In the genomic region with DNA sequence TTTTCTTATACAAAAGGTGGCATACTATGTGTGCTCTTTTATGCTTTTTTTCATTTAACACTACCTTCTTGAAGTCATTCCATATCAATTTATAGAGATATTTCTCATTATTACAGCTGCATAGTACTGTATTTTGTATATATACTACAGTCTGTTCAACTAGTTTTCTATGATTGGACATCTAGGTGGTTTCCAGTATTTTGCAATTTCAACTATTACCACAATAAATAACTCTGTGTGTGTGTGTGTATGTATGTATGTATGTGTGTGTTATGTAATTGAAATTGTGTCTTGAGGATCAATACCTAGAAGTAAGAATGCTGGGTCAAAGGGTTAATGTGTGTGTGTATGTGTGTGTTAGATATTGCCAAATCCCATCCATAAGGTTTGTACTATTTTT, we compare ENCODE assay signal across 15 cellular contexts. TPM values are rescaled to one million over a fixed set of nuclear protein-coding genes. Genes with fewer than 3 reads are reported as not detected.
DNase-seq lines count a peak whose midpoint lies in the region; ATAC-seq and TF ChIP-seq lines count a peak whose summit lies in the region.
"Had no signal": no experiment of that assay in that cellular context is flagged by ENCODE, and none has a peak within 500 bp of the region (broad histone marks: within the 10 kb centered on the region; RNA-seq: fewer than 3 reads in every experiment).

No MANE protein-coding gene starts in this region.

- in situ Hi-C loops in GM23248 (cut with MboI) = no loop called here

- intact Hi-C loops in CD14-positive monocyte (cut with micrococcal nuclease) = loop anchor here (10.0 kb wide), 2 partner anchors 99 to 169 kb away; no protein-coding TSS in a partner anchor

- H3K9me3 Mint-ChIP-seq in CD14-positive monocyte = no peaks in the 10 kb centered on the region
- H3K9me3 Mint-ChIP-seq in effector memory CD8-positive, alpha-beta T cell = no peaks in the 10 kb centered on the region
- H3K9me3 Mint-ChIP-seq in progenitor cell of endocrine pancreas (ENCODE audit: low read depth) = no peaks in the 10 kb centered on the region
- H3K9me3 Mint-ChIP-seq: activated naive CD8-positive, alpha-beta T cell treated with anti-CD3 and anti-CD28 coated beads for 36 hours; nephron progenitor cell had no signal

- H3K27me3 Mint-ChIP-seq in CD14-positive monocyte (ENCODE audit: low read depth in 3 of 3) = no peaks in the 10 kb centered on the region
- H3K27me3 Mint-ChIP-seq in effector memory CD8-positive, alpha-beta T cell = no peaks in the 10 kb centered on the region
- H3K27me3 Mint-ChIP-seq in progenitor cell of endocrine pancreas = no peaks in the 10 kb centered on the region
- H3K27me3 Mint-ChIP-seq: activated naive CD8-positive, alpha-beta T cell treated with anti-CD3 and anti-CD28 coated beads for 36 hours had no signal

- H3F3A ChIP-seq in GM23248 (ENCODE audit: insufficient read depth) = peaks cover 19% of the 10 kb centered on the region

- H3K9ac ChIP-seq in GM23248 = 0 out of 2 replicates have a peak overlapping the region, but pooled peaks have one; percentile 58

- peaks cover 43% of the 10 kb centered on the region for H3K4me1 ChIP-seq in GM23248 (ENCODE audit: insufficient read depth)

- no peaks in the 10 kb centered on the region for H3K9me2 ChIP-seq in GM23248 (ENCODE audit: insufficient read depth)

- H3K36me3 Mint-ChIP-seq in CD14-positive monocyte (peaks cover 32 to 40% of the 10 kb centered on the region in 2 donors), progenitor cell of endocrine pancreas (ENCODE audit: insufficient read depth) (peaks cover 2% of the 10 kb centered on the region)
- H3K36me3 Mint-ChIP-seq in effector memory CD8-positive, alpha-beta T cell (ENCODE audit: insufficient read depth) = peaks cover 19% of the 10 kb centered on the region

- DNase-seq in CD14-positive monocyte (ENCODE audit: low spot score) (no peak), GM23248 (peak; percentile 23), progenitor cell of endocrine pancreas (ENCODE audit: low spot score, unreplicated experiment) (no peak), globus pallidus (ENCODE audit: low spot score) (no peak), dermis blood vessel endothelial cell (no peak), hypothalamus (lab: John Stamatoyannopoulos, UW) (no peak)
- no peak for DNase-seq in effector memory CD8-positive, alpha-beta T cell
- DNase-seq: activated naive CD8-positive, alpha-beta T cell treated with anti-CD3 and anti-CD28 coated beads for 36 hours; MM.1S; NCI-H2029 treated with DMSO at 0.1 percent for 48 hours; NCI-H524; nephron progenitor cell had no signal

- no peak overlapping the region for H2AFZ ChIP-seq in GM23248

- H3K36me3 ChIP-seq in GM23248 (ENCODE audit: low read depth) = no peaks in the 10 kb centered on the region
- H3K36me3 ChIP-seq: gastroesophageal sphincter had no signal

- H3K27ac ChIP-seq in GM23248 = no peak overlapping the region
- H3K27ac ChIP-seq: SJSA1 had no signal

- H3K27ac Mint-ChIP-seq in CD14-positive monocyte = peak overlapping the region in 4 of 7 donors; percentile 5 to 81 (median 38)
- H3K27ac Mint-ChIP-seq in effector memory CD8-positive, alpha-beta T cell = peak overlapping the region; percentile 81 to 84
- H3K27ac Mint-ChIP-seq in progenitor cell of endocrine pancreas = peak overlapping the region; percentile 78
- H3K27ac Mint-ChIP-seq: activated naive CD8-positive, alpha-beta T cell treated with anti-CD3 and anti-CD28 coated beads for 36 hours; nephron progenitor cell had no signal

- no peak overlapping the region for H3K4me2 ChIP-seq in GM23248 (ENCODE audit: unreplicated experiment)

- H3K4me1 Mint-ChIP-seq in CD14-positive monocyte (peaks cover 68% of the 10 kb centered on the region), progenitor cell of endocrine pancreas (ENCODE audit: low read depth) (peaks cover 32% of the 10 kb centered on the region)
- peaks cover 28 to 63% of the 10 kb centered on the region in 2 donors for H3K4me1 Mint-ChIP-seq in effector memory CD8-positive, alpha-beta T cell (ENCODE audit: low read depth in 2 of 2)

- H3K27me3 ChIP-seq in GM23248 (replicated peaks; ENCODE audit: insufficient read depth) = no peaks in the 10 kb centered on the region
- H3K27me3 ChIP-seq: gastroesophageal sphincter, SJSA1 had no signal

- H3K4me3 ChIP-seq in GM23248 = no peak overlapping the region
- H3K4me3 ChIP-seq: gastroesophageal sphincter, SJSA1 had no signal

- H3K4me3 Mint-ChIP-seq in CD14-positive monocyte (no peak overlapping the region), progenitor cell of endocrine pancreas (ENCODE audit: low read depth) (no peak overlapping the region)
- no peak overlapping the region for H3K4me3 Mint-ChIP-seq in effector memory CD8-positive, alpha-beta T cell
- H3K4me3 Mint-ChIP-seq: activated naive CD8-positive, alpha-beta T cell treated with anti-CD3 and anti-CD28 coated beads for 36 hours; nephron progenitor cell had no signal

- H4K20me1 ChIP-seq in GM23248 (ENCODE audit: insufficient read depth) = no peaks in the 10 kb centered on the region

- TF ChIP-seq CTCF in CD14-positive monocyte (IDR thresholded peaks at IDR 0.05) (no peak), progenitor cell of endocrine pancreas (IDR thresholded peaks at IDR 0.05; ENCODE audit: unreplicated experiment) (no peak)

- no peaks in the 10 kb centered on the region for H3K9me3 ChIP-seq in GM23248 (ENCODE audit: low read depth)
- H3K9me3 ChIP-seq: gastroesophageal sphincter, SJSA1 had no signal

- no peak for ATAC-seq in effector memory CD8-positive, alpha-beta T cell (replicated peaks)
- ATAC-seq in GM21825 (IDR thresholded peaks at IDR 0.05; ENCODE audit: unreplicated experiment) = no peak
- ATAC-seq: gastroesophageal sphincter had no signal

- peaks cover 84% of the 10 kb centered on the region for H3K79me2 ChIP-seq in GM23248 (ENCODE audit: insufficient read depth)

RNA-seq across cellular contexts. Expression of gene LPAR6, which starts 7.0 kb away (rescaled TPM):
- polyA plus RNA-seq in CD14-positive monocyte (10 to 100 TPM; 17.2 to 62.1 TPM), GM23248 (2016; fragmentation: Nextera tagmentation; extraction: Ambion mirVana) (3.8 and 6.6 TPM in 2 replicates)
- total RNA-seq in GM23248 (2014; rRNA removed; shearing (Covaris generic)) = 2.8 and 8.1 TPM in 2 replicates
- total RNA-seq in progenitor cell of endocrine pancreas (27.2 and 27.7 TPM in 2 replicates), dermis blood vessel endothelial cell (42.5 and 66.2 TPM in 2 replicates)
